Comparison of ENCODE assay signal across 12 cellular contexts in genomic region chrX:153689654-153690465, GRCh38. TPM values are rescaled to one million over a fixed set of nuclear protein-coding genes. Genes with fewer than 3 reads are reported as not detected.
A peak's percentile ranks its signal among the peaks of the same experiment; 100 is the strongest.
DNase-seq lines count a peak whose midpoint lies in the region; ATAC-seq and TF ChIP-seq lines count a peak whose summit lies in the region.
"Had no signal": no experiment of that assay in that cellular context is flagged by ENCODE, and none has a peak within 500 bp of the region (broad histone marks: within the 10 kb centered on the region; RNA-seq: fewer than 3 reads in every experiment).

No MANE protein-coding gene starts in this region.

- no peaks in the 10 kb centered on the region for H3K27me3 ChIP-seq in brain microvascular endothelial cell (replicated peaks)
- no peaks in the 10 kb centered on the region for H3K27me3 ChIP-seq in iPS-18a (ENCODE audit: control insufficient read depth, insufficient read depth, low read length)
- no peaks in the 10 kb centered on the region for H3K27me3 ChIP-seq in vagina
- no peaks in the 10 kb centered on the region for H3K27me3 ChIP-seq in upper lobe of right lung
- H3K27me3 ChIP-seq: ovary, thyroid gland had no signal

- H3K4me1 ChIP-seq in iPS-18a (ENCODE audit: control insufficient read depth, low read depth, low read length), result no peaks in the 10 kb centered on the region
- H3K4me1 ChIP-seq in vagina, result peaks cover 15% of the 10 kb centered on the region
- H3K4me1 ChIP-seq in upper lobe of right lung, result no peaks in the 10 kb centered on the region

- H3K27ac ChIP-seq in brain microvascular endothelial cell (no peak overlapping the region), iPS-18a (ENCODE audit: low read length) (no peak overlapping the region), vagina (no peak overlapping the region), upper lobe of right lung (no peak overlapping the region)
- H3K27ac ChIP-seq: thyroid gland had no signal

- peaks cover 2% of the 10 kb centered on the region for H3K27me3 Mint-ChIP-seq in activated naive CD4-positive, alpha-beta T cell treated with anti-CD3 and anti-CD28 coated beads, Interleukin-2, amount 50 U/mL, for 24 hours

- TF ChIP-seq POLR2A in vagina (IDR thresholded peaks at IDR 0.05), result no peak

- peak; percentile 42 for TF ChIP-seq CTCF in brain microvascular endothelial cell (IDR thresholded peaks at IDR 0.05; ENCODE audit: low read depth, low read length, missing control alignments)
- TF ChIP-seq CTCF in vagina (IDR thresholded peaks at IDR 0.05), result no peak
- no peak for TF ChIP-seq CTCF in upper lobe of right lung (IDR thresholded peaks at IDR 0.05)

- H3K4me3 Mint-ChIP-seq in activated naive CD4-positive, alpha-beta T cell treated with anti-CD3 and anti-CD28 coated beads, Interleukin-2, amount 50 U/mL, for 24 hours, result peak overlapping the region; percentile 19

- no peaks in the 10 kb centered on the region for H3K9me3 Mint-ChIP-seq in activated naive CD4-positive, alpha-beta T cell treated with anti-CD3 and anti-CD28 coated beads, Interleukin-2, amount 50 U/mL, for 24 hours

- no peak overlapping the region for H3K27ac Mint-ChIP-seq in activated naive CD4-positive, alpha-beta T cell treated with anti-CD3 and anti-CD28 coated beads, Interleukin-2, amount 50 U/mL, for 24 hours
- H3K27ac Mint-ChIP-seq: CD4-positive, CD25-positive, alpha-beta regulatory T cell had no signal

- no peak overlapping the region for H3K4me3 ChIP-seq in brain microvascular endothelial cell (ENCODE audit: low read depth, low read length)
- peak overlapping the region; percentile 37 for H3K4me3 ChIP-seq in iPS-18a (ENCODE audit: low read length)
- peak overlapping the region; percentile 39 to 46 for H3K4me3 ChIP-seq in vagina
- no peak overlapping the region for H3K4me3 ChIP-seq in upper lobe of right lung

- in situ Hi-C loops in brain microvascular endothelial cell (cut with HindIII; ENCODE audit: low pct_ligation_motif_present, low sequenced_read_pairs), result no loop called here

- no peak for ATAC-seq in upper lobe of right lung

- no peaks in the 10 kb centered on the region for H3K36me3 Mint-ChIP-seq in activated naive CD4-positive, alpha-beta T cell treated with anti-CD3 and anti-CD28 coated beads, Interleukin-2, amount 50 U/mL, for 24 hours
- H3K36me3 Mint-ChIP-seq: CD4-positive, CD25-positive, alpha-beta regulatory T cell had no signal

- intact Hi-C loops in vagina (cut with DNase I), result no loop called here
- intact Hi-C loops in upper lobe of right lung (cut with DNase I), result no loop called here

- DNase-seq in activated naive CD4-positive, alpha-beta T cell treated with anti-CD3 and anti-CD28 coated beads, Interleukin-2, amount 50 U/mL, for 16 hours, result no peak
- no peak for DNase-seq in brain microvascular endothelial cell
- DNase-seq in vagina (ENCODE audit: extremely low spot score in 2 of 2), result no peak
- no peak for DNase-seq in upper lobe of right lung
- DNase-seq in activated CD4-positive, CD25-positive, alpha-beta regulatory T cell (lab: John Stamatoyannopoulos, UW), result no peak
- no peak for DNase-seq in NCI-H748 (lab: John Stamatoyannopoulos, UW; ENCODE audit: unreplicated experiment)
- DNase-seq: CD4-positive, CD25-positive, alpha-beta regulatory T cell; central memory CD4-positive, alpha-beta T cell had no signal

- no peaks in the 10 kb centered on the region for H3K9me3 ChIP-seq in iPS-18a (ENCODE audit: control insufficient read depth, low read depth, low read length)
- H3K9me3 ChIP-seq in vagina, result no peaks in the 10 kb centered on the region
- no peaks in the 10 kb centered on the region for H3K9me3 ChIP-seq in upper lobe of right lung
- H3K9me3 ChIP-seq: ovary, thyroid gland had no signal

- no peaks in the 10 kb centered on the region for H3K36me3 ChIP-seq in brain microvascular endothelial cell (replicated peaks)
- no peaks in the 10 kb centered on the region for H3K36me3 ChIP-seq in iPS-18a (ENCODE audit: control insufficient read depth, low read depth, low read length)
- no peaks in the 10 kb centered on the region for H3K36me3 ChIP-seq in vagina
- no peaks in the 10 kb centered on the region for H3K36me3 ChIP-seq in upper lobe of right lung
- H3K36me3 ChIP-seq: ovary, thyroid gland had no signal

- no peak overlapping the region for H3K9ac ChIP-seq in iPS-18a (ENCODE audit: low read length)

- H3K4me1 Mint-ChIP-seq in activated naive CD4-positive, alpha-beta T cell treated with anti-CD3 and anti-CD28 coated beads, Interleukin-2, amount 50 U/mL, for 24 hours, result no peaks in the 10 kb centered on the region

RNA-seq across cellular contexts. Expression of gene SLC6A8, which starts 2.1 kb away (rescaled TPM):
- total RNA-seq in vagina (29.2 TPM), upper lobe of right lung (8.0 TPM)

RNA-seq across cellular contexts. Expression of gene PNCK, which starts 16.2 kb away (rescaled TPM):
- total RNA-seq in vagina (9.3 TPM), upper lobe of right lung (0.72 TPM)

RNA-seq across cellular contexts. Expression of gene BCAP31, which starts 34.3 kb away (rescaled TPM):
- total RNA-seq in vagina, result 126 TPM
- 233 TPM for total RNA-seq in upper lobe of right lung

RNA-seq across cellular contexts. Expression of gene ABCD1, which starts 34.8 kb away (rescaled TPM):
- total RNA-seq in vagina (11.0 TPM), upper lobe of right lung (15.1 TPM)

RNA-seq across cellular contexts. Expression of gene DUSP9, which starts 42.9 kb away (rescaled TPM):
- total RNA-seq in vagina, result 0.74 TPM
- not detected for total RNA-seq in upper lobe of right lung
- total RNA-seq: CD4-positive, CD25-positive, alpha-beta regulatory T cell; thyroid gland had no signal

Comparison
In these comparisons a context has a peak if more than half of its experiments do, and no peak if none do; other contexts are left out.
1. H3K4me3 ChIP-seq: peak in iPS-18a (single experiment) and vagina (2 of 2); none in brain microvascular endothelial cell (single experiment) and upper lobe of right lung (single experiment).